16 cellular contexts compared by ENCODE assay signal in the genomic region with DNA sequence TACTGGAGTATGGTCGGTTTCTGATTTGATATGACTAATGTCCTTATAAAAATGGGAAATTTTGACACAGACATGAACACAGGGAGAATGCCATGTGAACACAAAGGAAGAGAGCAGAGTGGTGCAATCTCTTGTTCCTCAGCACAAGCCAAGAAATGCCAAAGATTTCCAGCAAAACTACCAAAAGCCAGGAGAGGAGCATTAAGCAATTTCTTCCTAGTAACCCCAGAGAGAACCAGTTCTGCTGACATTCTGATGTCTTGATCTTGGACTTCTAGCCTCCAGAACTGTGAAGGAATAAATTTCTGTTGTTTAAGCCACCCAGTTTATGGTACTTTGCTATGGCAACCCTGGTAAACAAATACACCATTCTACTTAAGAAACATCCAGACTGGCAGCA.
"Had no signal": no experiment of that assay in that cellular context is flagged by ENCODE, and none has a peak within 500 bp of the region (broad histone marks: within the 10 kb centered on the region; RNA-seq: fewer than 3 reads in every experiment).

No MANE protein-coding gene starts in this region.

- H3K9ac ChIP-seq: parathyroid adenoma had no signal

- H3K27me3 Mint-ChIP-seq: brain; dendritic cell treated with granulocyte-macrophage colony-stimulating factor and Interleukin-4, amounts not matched to agents 40 ng/mL and 50 ng/mL, for 4 days; memory B cell; stimulated activated memory B cell treated with anti-CD40 and anti-IgM and Interleukin-4, amounts not matched to agents 10 μg/mL and 1 μg/mL and 100 μg/mL, for 72 hours had no signal

- H3K27ac Mint-ChIP-seq: activated naive CD8-positive, alpha-beta T cell treated with anti-CD3 and anti-CD28 coated beads for 36 hours; activated T-cell treated with anti-CD3 and anti-CD28 coated beads, Interleukin-2, amount 50 U/mL, for 72 hours; brain; dendritic cell treated with granulocyte-macrophage colony-stimulating factor and Interleukin-4, amounts not matched to agents 40 ng/mL and 50 ng/mL, for 4 days; effector memory CD8-positive, alpha-beta T cell; memory B cell; naive thymus-derived CD8-positive, alpha-beta T cell; stimulated activated memory B cell treated with anti-CD40 and anti-IgM and Interleukin-4, amounts not matched to agents 10 μg/mL and 1 μg/mL and 100 μg/mL, for 72 hours; WTC11 had no signal

- DNase-seq: activated CD4-positive, alpha-beta T cell treated with anti-CD3 and anti-CD28 coated beads for 48 hours; activated CD8-positive, alpha-beta memory T cell treated with anti-CD3 and anti-CD28 coated beads, Interleukin-2, amount 50 U/mL, for 48 hours; activated naive CD8-positive, alpha-beta T cell treated with anti-CD3 and anti-CD28 coated beads for 36 hours; activated T-cell treated with anti-CD3 and anti-CD28 coated beads, Interleukin-2, amount 50 U/mL, for 72 hours; cerebellar nuclear complex; effector memory CD8-positive, alpha-beta T cell; hypothalamus; left ventricle myocardium inferior; naive thymus-derived CD8-positive, alpha-beta T cell; thyroid gland had no signal

- H3K4me3 ChIP-seq: left ventricle myocardium inferior, thyroid gland had no signal

- H3K27me3 ChIP-seq: thyroid gland had no signal

- H3K4me3 Mint-ChIP-seq: activated naive CD8-positive, alpha-beta T cell treated with anti-CD3 and anti-CD28 coated beads for 36 hours; brain; dendritic cell treated with granulocyte-macrophage colony-stimulating factor and Interleukin-4, amounts not matched to agents 40 ng/mL and 50 ng/mL, for 4 days; effector memory CD8-positive, alpha-beta T cell; memory B cell; naive thymus-derived CD8-positive, alpha-beta T cell; stimulated activated memory B cell treated with anti-CD40 and anti-IgM and Interleukin-4, amounts not matched to agents 10 μg/mL and 1 μg/mL and 100 μg/mL, for 72 hours; WTC11 had no signal

- H3K9me3 Mint-ChIP-seq: activated naive CD8-positive, alpha-beta T cell treated with anti-CD3 and anti-CD28 coated beads for 36 hours; brain; dendritic cell treated with granulocyte-macrophage colony-stimulating factor and Interleukin-4, amounts not matched to agents 40 ng/mL and 50 ng/mL, for 4 days; effector memory CD8-positive, alpha-beta T cell; memory B cell; naive thymus-derived CD8-positive, alpha-beta T cell; stimulated activated memory B cell treated with anti-CD40 and anti-IgM and Interleukin-4, amounts not matched to agents 10 μg/mL and 1 μg/mL and 100 μg/mL, for 72 hours; WTC11 had no signal

- H3K4me1 Mint-ChIP-seq: memory B cell; naive thymus-derived CD8-positive, alpha-beta T cell had no signal

- H3K9me3 ChIP-seq: left ventricle myocardium inferior, thyroid gland had no signal

- ATAC-seq: effector memory CD8-positive, alpha-beta T cell; naive thymus-derived CD8-positive, alpha-beta T cell; WTC11 had no signal

- H3K36me3 Mint-ChIP-seq: activated naive CD8-positive, alpha-beta T cell treated with anti-CD3 and anti-CD28 coated beads for 36 hours; brain; memory B cell; naive thymus-derived CD8-positive, alpha-beta T cell; stimulated activated memory B cell treated with anti-CD40 and anti-IgM and Interleukin-4, amounts not matched to agents 10 μg/mL and 1 μg/mL and 100 μg/mL, for 72 hours; WTC11 had no signal

- H3K36me3 ChIP-seq: left ventricle myocardium inferior, thyroid gland had no signal
